ENCODE assay signal across 29 cellular contexts in the genomic region with DNA sequence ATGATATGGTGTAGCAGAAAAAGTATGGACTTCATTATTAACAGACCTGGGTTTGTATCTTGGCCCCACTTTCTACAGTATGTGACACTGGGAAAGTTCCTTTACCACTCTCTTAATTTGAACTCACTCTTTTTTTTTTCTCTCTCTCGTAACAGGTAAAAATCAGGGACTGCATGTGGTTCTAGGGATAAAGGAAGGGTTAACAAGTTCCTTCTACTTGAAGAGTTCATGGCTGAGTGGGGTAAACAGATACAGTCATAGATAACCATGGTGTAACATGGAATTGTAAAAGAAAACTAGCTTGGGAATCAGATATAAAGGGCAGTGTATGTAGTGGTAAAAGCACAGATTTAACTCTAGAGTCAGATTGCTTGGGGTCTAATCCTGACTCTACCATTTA.
"Had no signal": no experiment of that assay in that cellular context is flagged by ENCODE, and none has a peak within 500 bp of the region (broad histone marks: within the 10 kb centered on the region; RNA-seq: fewer than 3 reads in every experiment).

No MANE protein-coding gene starts in this region.

- H3K9me3 ChIP-seq: esophagus muscularis mucosa, heart right ventricle, pancreas, spleen, thoracic aorta, uterus had no signal

- H3K36me3 Mint-ChIP-seq: activated CD4-positive, alpha-beta memory T cell treated with anti-CD3 and anti-CD28 coated beads for 36 hours; activated naive CD4-positive, alpha-beta T cell treated with anti-CD3 and anti-CD28 coated beads, Interleukin-2, amount 10 ng/mL, durations not matched to agents 7 days and 5 days; activated naive CD8-positive, alpha-beta T cell treated with anti-CD3 and anti-CD28 coated beads, Interleukin-2, amount 10 ng/mL, durations not matched to agents 7 days and 5 days had no signal

- H3K27ac Mint-ChIP-seq: activated CD4-positive, alpha-beta memory T cell treated with anti-CD3 and anti-CD28 coated beads for 36 hours; activated CD4-positive, alpha-beta T cell treated with anti-CD3 and anti-CD28 coated beads, Interleukin-2, amount 10 ng/mL, durations not matched to agents 24 days and 14 days; activated naive CD4-positive, alpha-beta T cell treated with anti-CD3 and anti-CD28 coated beads, Interleukin-2, amount 10 ng/mL, durations not matched to agents 7 days and 5 days; activated naive CD8-positive, alpha-beta T cell treated with anti-CD3 and anti-CD28 coated beads, Interleukin-2, amount 10 ng/mL, durations not matched to agents 7 days and 5 days; activated T-helper 1 cell treated with anti-CD3 and anti-CD28 coated beads, Interleukin-12 subunit alpha, Interleukin-12 subunit beta, Interleukin-2, Interleukin-4 antibody, amounts not matched to agents 30 ng/mL and 10 ng/mL and 1 ng/mL, durations not matched to agents 14 hours and 24 hours and 36 hours; dendritic cell treated with granulocyte-macrophage colony-stimulating factor and Interleukin-4, amounts not matched to agents 40 ng/mL and 50 ng/mL, for 4 days; stimulated activated naive CD8-positive, alpha-beta T cell treated with anti-CD3 and anti-CD28 coated beads, Interleukin-15, Interleukin-2, amounts not matched to agents 100 ng/mL and 50 ng/mL, for 24 hours; type B pancreatic cell had no signal

- H3K36me3 ChIP-seq: esophagus muscularis mucosa, heart right ventricle, pancreas, spleen, thoracic aorta, uterus, WERI-Rb-1 had no signal

- H3K4me1 Mint-ChIP-seq: activated naive CD4-positive, alpha-beta T cell treated with anti-CD3 and anti-CD28 coated beads, Interleukin-2, amount 10 ng/mL, durations not matched to agents 7 days and 5 days; neural crest cell had no signal

- H3K4me3 Mint-ChIP-seq: activated CD4-positive, alpha-beta memory T cell treated with anti-CD3 and anti-CD28 coated beads for 36 hours; activated CD4-positive, alpha-beta T cell treated with anti-CD3 and anti-CD28 coated beads, Interleukin-2, amount 10 ng/mL, durations not matched to agents 24 days and 14 days; activated naive CD4-positive, alpha-beta T cell treated with anti-CD3 and anti-CD28 coated beads, Interleukin-2, amount 10 ng/mL, durations not matched to agents 7 days and 5 days; activated naive CD8-positive, alpha-beta T cell treated with anti-CD3 and anti-CD28 coated beads, Interleukin-2, amount 10 ng/mL, durations not matched to agents 7 days and 5 days; activated T-helper 1 cell treated with anti-CD3 and anti-CD28 coated beads, Interleukin-12 subunit alpha, Interleukin-12 subunit beta, Interleukin-2, Interleukin-4 antibody, amounts not matched to agents 30 ng/mL and 10 ng/mL and 1 ng/mL, durations not matched to agents 14 hours and 24 hours and 36 hours; dendritic cell treated with granulocyte-macrophage colony-stimulating factor and Interleukin-4, amounts not matched to agents 40 ng/mL and 50 ng/mL, for 4 days; neural crest cell; stimulated activated naive CD8-positive, alpha-beta T cell treated with anti-CD3 and anti-CD28 coated beads, Interleukin-15, Interleukin-2, amounts not matched to agents 100 ng/mL and 50 ng/mL, for 24 hours; type B pancreatic cell had no signal

- ATAC-seq: heart right ventricle; left cardiac atrium; naive thymus-derived CD8-positive, alpha-beta T cell; pancreas; right cardiac atrium had no signal

- H3K4me3 ChIP-seq: esophagus muscularis mucosa, heart right ventricle, pancreas, spleen, thoracic aorta, uterus had no signal

- H3K27me3 Mint-ChIP-seq: activated CD4-positive, alpha-beta memory T cell treated with anti-CD3 and anti-CD28 coated beads for 36 hours; activated CD4-positive, alpha-beta T cell treated with anti-CD3 and anti-CD28 coated beads, Interleukin-2, amount 10 ng/mL, durations not matched to agents 24 days and 14 days; activated naive CD4-positive, alpha-beta T cell treated with anti-CD3 and anti-CD28 coated beads, Interleukin-2, amount 10 ng/mL, durations not matched to agents 7 days and 5 days; activated naive CD8-positive, alpha-beta T cell treated with anti-CD3 and anti-CD28 coated beads, Interleukin-2, amount 10 ng/mL, durations not matched to agents 7 days and 5 days; dendritic cell treated with granulocyte-macrophage colony-stimulating factor and Interleukin-4, amounts not matched to agents 40 ng/mL and 50 ng/mL, for 4 days; naive thymus-derived CD8-positive, alpha-beta T cell; stimulated activated naive CD8-positive, alpha-beta T cell treated with anti-CD3 and anti-CD28 coated beads, Interleukin-15, Interleukin-2, amounts not matched to agents 100 ng/mL and 50 ng/mL, for 24 hours; type B pancreatic cell had no signal

- H3K27ac ChIP-seq: esophagus muscularis mucosa, heart right ventricle, pancreas, spleen, thoracic aorta, uterus, WERI-Rb-1 had no signal

- H3K27me3 ChIP-seq: esophagus muscularis mucosa, heart right ventricle, pancreas, spleen, uterus had no signal

- DNase-seq: activated CD4-positive, alpha-beta memory T cell treated with anti-CD3 and anti-CD28 coated beads for 36 hours; activated CD4-positive, alpha-beta T cell treated with anti-CD3 and anti-CD28 coated beads, Interleukin-2, amount 10 ng/mL, durations not matched to agents 24 days and 14 days; activated CD4-positive, CD25-positive, alpha-beta regulatory T cell treated with anti-CD3 and anti-CD28 coated beads, Interleukin-2, amount 50 U/mL, for 72 hours; activated CD8-positive, alpha-beta memory T cell treated with anti-CD3 and anti-CD28 coated beads, Interleukin-2, amount 50 U/mL, for 4 hours; activated effector memory CD4-positive, alpha-beta T cell treated with anti-CD3 and anti-CD28 coated beads, Interleukin-2, amount 50 U/mL, for 16 hours; activated naive CD4-positive, alpha-beta T cell treated with anti-CD3 and anti-CD28 coated beads, Interleukin-2, amount 10 ng/mL, durations not matched to agents 7 days and 5 days; activated naive CD8-positive, alpha-beta T cell treated with anti-CD3 and anti-CD28 coated beads, Interleukin-2, amount 10 ng/mL, durations not matched to agents 7 days and 5 days; activated T-cell treated with anti-CD3 and anti-CD28 coated beads, Interleukin-2, amount 50 U/mL, for 1 hour; amygdala; foreskin melanocyte; heart right ventricle; islet precursor cell; left cardiac atrium; naive thymus-derived CD8-positive, alpha-beta T cell; nucleus accumbens; pancreas; right cardiac atrium; spleen; stimulated activated CD4-positive, alpha-beta T cell treated with anti-CD3 and anti-CD28 coated beads, Interleukin-2, amount 100 ng/mL, for 48 hours; T-helper 9 cell; uterus; WERI-Rb-1 had no signal

- H3K9me3 Mint-ChIP-seq: activated CD4-positive, alpha-beta memory T cell treated with anti-CD3 and anti-CD28 coated beads for 36 hours; activated CD4-positive, alpha-beta T cell treated with anti-CD3 and anti-CD28 coated beads, Interleukin-2, amount 10 ng/mL, durations not matched to agents 24 days and 14 days; activated naive CD4-positive, alpha-beta T cell treated with anti-CD3 and anti-CD28 coated beads, Interleukin-2, amount 10 ng/mL, durations not matched to agents 7 days and 5 days; activated naive CD8-positive, alpha-beta T cell treated with anti-CD3 and anti-CD28 coated beads, Interleukin-2, amount 10 ng/mL, durations not matched to agents 7 days and 5 days; activated T-helper 1 cell treated with anti-CD3 and anti-CD28 coated beads, Interleukin-12 subunit alpha, Interleukin-12 subunit beta, Interleukin-2, Interleukin-4 antibody, amounts not matched to agents 30 ng/mL and 10 ng/mL and 1 ng/mL, durations not matched to agents 14 hours and 24 hours and 36 hours; dendritic cell treated with granulocyte-macrophage colony-stimulating factor and Interleukin-4, amounts not matched to agents 40 ng/mL and 50 ng/mL, for 4 days; naive thymus-derived CD8-positive, alpha-beta T cell; neural crest cell; stimulated activated naive CD8-positive, alpha-beta T cell treated with anti-CD3 and anti-CD28 coated beads, Interleukin-15, Interleukin-2, amounts not matched to agents 100 ng/mL and 50 ng/mL, for 24 hours had no signal
